1 cellular context compared by ENCODE assay signal in the genomic region with DNA sequence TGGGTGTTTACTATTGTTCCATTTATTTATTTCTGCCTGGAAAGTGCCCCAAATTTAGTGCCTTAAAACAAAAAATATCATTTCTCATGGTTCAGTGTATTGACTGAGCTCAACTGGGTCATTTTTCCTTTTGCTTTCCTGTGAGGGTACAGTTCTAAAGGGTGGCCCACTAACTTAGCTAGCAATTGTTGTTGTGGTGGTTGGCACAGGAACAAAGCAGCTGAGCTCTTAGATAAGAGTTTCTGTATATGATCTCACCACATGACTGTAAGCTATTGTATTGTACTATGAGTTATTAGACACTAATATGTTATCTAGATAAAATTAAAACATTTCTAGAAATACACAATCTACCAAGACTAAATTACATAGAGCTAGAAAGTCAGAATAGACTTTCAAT.
TF ChIP-seq lines count a peak whose summit lies in the region.

No MANE protein-coding gene starts in this region.

TF ChIP-seq in WTC11, 78 proteins besides CTCF, POLR2A, EP300 and RAD21 (continued from another document):
- no peak for TF ChIP-seq SOX15 (CRISPR knock-in tag; IDR thresholded peaks at IDR 0.05)
- TF ChIP-seq NFE2L1 (CRISPR knock-in tag; IDR thresholded peaks at IDR 0.05), result no peak
- no peak for TF ChIP-seq GTF2I (CRISPR knock-in tag; conservative IDR thresholded peaks at IDR 0.05)
- TF ChIP-seq, protein P1, sequence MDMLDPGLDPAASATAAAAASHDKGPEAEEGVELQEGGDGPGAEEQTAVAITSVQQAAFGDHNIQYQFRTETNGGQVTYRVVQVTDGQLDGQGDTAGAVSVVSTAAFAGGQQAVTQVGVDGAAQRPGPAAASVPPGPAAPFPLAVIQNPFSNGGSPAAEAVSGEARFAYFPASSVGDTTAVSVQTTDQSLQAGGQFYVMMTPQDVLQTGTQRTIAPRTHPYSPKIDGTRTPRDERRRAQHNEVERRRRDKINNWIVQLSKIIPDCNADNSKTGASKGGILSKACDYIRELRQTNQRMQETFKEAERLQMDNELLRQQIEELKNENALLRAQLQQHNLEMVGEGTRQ (CRISPR knock-in tag; IDR thresholded peaks at IDR 0.05), result no peak
- TF ChIP-seq, protein P2, sequence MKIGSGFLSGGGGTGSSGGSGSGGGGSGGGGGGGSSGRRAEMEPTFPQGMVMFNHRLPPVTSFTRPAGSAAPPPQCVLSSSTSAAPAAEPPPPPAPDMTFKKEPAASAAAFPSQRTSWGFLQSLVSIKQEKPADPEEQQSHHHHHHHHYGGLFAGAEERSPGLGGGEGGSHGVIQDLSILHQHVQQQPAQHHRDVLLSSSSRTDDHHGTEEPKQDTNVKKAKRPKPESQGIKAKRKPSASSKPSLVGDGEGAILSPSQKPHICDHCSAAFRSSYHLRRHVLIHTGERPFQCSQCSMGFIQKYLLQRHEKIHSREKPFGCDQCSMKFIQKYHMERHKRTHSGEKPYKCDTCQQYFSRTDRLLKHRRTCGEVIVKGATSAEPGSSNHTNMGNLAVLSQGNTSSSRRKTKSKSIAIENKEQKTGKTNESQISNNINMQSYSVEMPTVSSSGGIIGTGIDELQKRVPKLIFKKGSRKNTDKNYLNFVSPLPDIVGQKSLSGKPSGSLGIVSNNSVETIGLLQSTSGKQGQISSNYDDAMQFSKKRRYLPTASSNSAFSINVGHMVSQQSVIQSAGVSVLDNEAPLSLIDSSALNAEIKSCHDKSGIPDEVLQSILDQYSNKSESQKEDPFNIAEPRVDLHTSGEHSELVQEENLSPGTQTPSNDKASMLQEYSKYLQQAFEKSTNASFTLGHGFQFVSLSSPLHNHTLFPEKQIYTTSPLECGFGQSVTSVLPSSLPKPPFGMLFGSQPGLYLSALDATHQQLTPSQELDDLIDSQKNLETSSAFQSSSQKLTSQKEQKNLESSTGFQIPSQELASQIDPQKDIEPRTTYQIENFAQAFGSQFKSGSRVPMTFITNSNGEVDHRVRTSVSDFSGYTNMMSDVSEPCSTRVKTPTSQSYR (CRISPR knock-in tag; IDR thresholded peaks at IDR 0.05), result no peak
- no peak for TF ChIP-seq ESRRA (CRISPR knock-in tag; IDR thresholded peaks at IDR 0.05; ENCODE audit: borderline replicate concordance)
- TF ChIP-seq, protein P3, sequence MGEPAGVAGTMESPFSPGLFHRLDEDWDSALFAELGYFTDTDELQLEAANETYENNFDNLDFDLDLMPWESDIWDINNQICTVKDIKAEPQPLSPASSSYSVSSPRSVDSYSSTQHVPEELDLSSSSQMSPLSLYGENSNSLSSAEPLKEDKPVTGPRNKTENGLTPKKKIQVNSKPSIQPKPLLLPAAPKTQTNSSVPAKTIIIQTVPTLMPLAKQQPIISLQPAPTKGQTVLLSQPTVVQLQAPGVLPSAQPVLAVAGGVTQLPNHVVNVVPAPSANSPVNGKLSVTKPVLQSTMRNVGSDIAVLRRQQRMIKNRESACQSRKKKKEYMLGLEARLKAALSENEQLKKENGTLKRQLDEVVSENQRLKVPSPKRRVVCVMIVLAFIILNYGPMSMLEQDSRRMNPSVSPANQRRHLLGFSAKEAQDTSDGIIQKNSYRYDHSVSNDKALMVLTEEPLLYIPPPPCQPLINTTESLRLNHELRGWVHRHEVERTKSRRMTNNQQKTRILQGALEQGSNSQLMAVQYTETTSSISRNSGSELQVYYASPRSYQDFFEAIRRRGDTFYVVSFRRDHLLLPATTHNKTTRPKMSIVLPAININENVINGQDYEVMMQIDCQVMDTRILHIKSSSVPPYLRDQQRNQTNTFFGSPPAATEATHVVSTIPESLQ (CRISPR knock-in tag; IDR thresholded peaks at IDR 0.05), result no peak
- no peak for TF ChIP-seq ATF1 (CRISPR knock-in tag; IDR thresholded peaks at IDR 0.05)
TF ChIP-seq in WTC11: peak in this region for 0.
